Comparison of ENCODE assay signal across 8 cellular contexts in genomic region chr20:34363062-34364012, GRCh38. TPM values are rescaled to one million over a fixed set of nuclear protein-coding genes. Genes with fewer than 3 reads are reported as not detected.
DNase-seq lines count a peak whose midpoint lies in the region; ATAC-seq, FAIRE-seq and TF ChIP-seq lines count a peak whose summit lies in the region.

TSS of gene ITCH (plus strand) at chr20:34363273. CDS start at chr20:34393812, 30,539 bp downstream.

- TF ChIP-seq CTCF in adrenal gland (IDR thresholded peaks at IDR 0.05) (no peak), heart right ventricle (IDR thresholded peaks at IDR 0.05) (no peak), upper lobe of right lung (IDR thresholded peaks at IDR 0.05) (no peak)

- peak within 1 kb of the TSS; percentile 84 to 100 (median 99) for H3K4me3 Mint-ChIP-seq in T-cell

- no peaks in the 10 kb centered on the region for H3K9me3 Mint-ChIP-seq in T-cell

- DNase-seq in GM12891 (ENCODE audit: insufficient read length, low spot score) (peak; percentile 93), NCI-H1436 treated with DMSO at 0.1 percent for 48 hours (lab: John Stamatoyannopoulos, UW) (peak; percentile 44), T-cell (peak; percentile 74 to 93 (median 89)), adrenal gland (peak; percentile 93 to 99 (median 97)), heart right ventricle (peak; percentile 95 to 96), posterior vena cava (ENCODE audit: low spot score) (peak; percentile 99), upper lobe of right lung (peak; percentile 99)

- ATAC-seq in HG02840 (IDR thresholded peaks at IDR 0.05; ENCODE audit: low FRiP score, unreplicated experiment) = peak; percentile 86
- peak; percentile 99 to 100 (median 100) for ATAC-seq in T-cell (replicated peaks in 1 of 4)
- peak; percentile 99 to 100 (median 100) for ATAC-seq in heart right ventricle
- peak; percentile 99 for ATAC-seq in upper lobe of right lung

- TF ChIP-seq POLR2A in GM12891 (IDR thresholded peaks at IDR 0.05; ENCODE audit: low read depth, low read length) = peak; percentile 77
- peak; percentile 91 to 98 for TF ChIP-seq POLR2A in adrenal gland (IDR thresholded peaks at IDR 0.05)

- H3K27me3 ChIP-seq in adrenal gland = no peaks in the 10 kb centered on the region
- no peaks in the 10 kb centered on the region for H3K27me3 ChIP-seq in heart right ventricle
- no peaks in the 10 kb centered on the region for H3K27me3 ChIP-seq in upper lobe of right lung

- peaks cover 14% of the 10 kb centered on the region for H3K36me3 Mint-ChIP-seq in T-cell

- H3K27ac ChIP-seq in adrenal gland = peak within 1 kb of the TSS; percentile 61 to 98 (median 94)
- H3K27ac ChIP-seq in heart right ventricle = peak within 1 kb of the TSS; percentile 84 to 98 (median 96)
- H3K27ac ChIP-seq in upper lobe of right lung = peak within 1 kb of the TSS; percentile 95

- WGBS in adrenal gland, 4 donors = 0 to 1% (median 0%) methylated on average over 35 to 92 of the region's 92 CpGs
- WGBS in heart right ventricle, 2 donors = 1% methylated on average over 70 to 91 of the region's 92 CpGs

- H3K36me3 ChIP-seq in adrenal gland (replicated peaks in 1 of 2) (no peaks in the 10 kb centered on the region), heart right ventricle (peaks cover 0 to 5% (median 0%) of the 10 kb centered on the region in 9 donors), upper lobe of right lung (no peaks in the 10 kb centered on the region)

- peaks cover 39 to 49% (median 47%) of the 10 kb centered on the region in 3 donors for H3K4me1 Mint-ChIP-seq in T-cell

- H3K9me3 ChIP-seq in adrenal gland (replicated peaks in 1 of 3) = no peaks in the 10 kb centered on the region
- H3K9me3 ChIP-seq in heart right ventricle = no peaks in the 10 kb centered on the region
- no peaks in the 10 kb centered on the region for H3K9me3 ChIP-seq in upper lobe of right lung

- peak within 1 kb of the TSS; percentile 25 to 100 (median 55) for H3K4me3 ChIP-seq in adrenal gland
- peak within 1 kb of the TSS; percentile 59 to 97 (median 90) for H3K4me3 ChIP-seq in heart right ventricle
- H3K4me3 ChIP-seq in upper lobe of right lung = peak within 1 kb of the TSS; percentile 87

- intact Hi-C loops in adrenal gland (cut with DNase I) = no loop called here
- intact Hi-C loops in heart right ventricle (cut with DNase I) = no loop called here
- intact Hi-C loops in posterior vena cava (cut with DNase I) = no loop called here
- intact Hi-C loops in upper lobe of right lung (cut with DNase I) = no loop called here

- CTCF ChIA-PET in T-cell (lab: Charles Lee) = interaction anchor here (0.6 to 2.6 kb wide), 15 partner anchors 10 to 864 kb away, joined by 3 to 20 read pairs (median 3); partner anchors contain the start of genes AHCY (in 1 of the 2) and DYNLRB1 (in 1 of the 2)

- H3K27ac Mint-ChIP-seq in T-cell = peak within 1 kb of the TSS; percentile 99 to 100

- peak; percentile 89 for FAIRE-seq in GM12891 (lab: Jason Lieb, UNC)

- peaks cover 7 to 48% of the 10 kb centered on the region in 2 donors for H3K4me1 ChIP-seq in adrenal gland (replicated peaks in 1 of 2)
- H3K4me1 ChIP-seq in heart right ventricle = peaks cover 3 to 51% (median 40%) of the 10 kb centered on the region in 9 donors
- H3K4me1 ChIP-seq in upper lobe of right lung = peaks cover 35% of the 10 kb centered on the region

- H3K27me3 Mint-ChIP-seq in T-cell = no peaks in the 10 kb centered on the region

- POLR2A ChIA-PET in T-cell (lab: Charles Lee) = interaction anchor here (0.5 to 1.2 kb wide), 11 partner anchors 13 to 1958 kb away, joined by 3 to 7 read pairs (median 4); no protein-coding TSS in a partner anchor

TF ChIP-seq in GM12891, 5 proteins besides CTCF, POLR2A, EP300 and RAD21:
- no peak for TF ChIP-seq POU2F2 (IDR thresholded peaks at IDR 0.05; ENCODE audit: low read depth, low read length)
- TF ChIP-seq POLR2AphosphoS5 (IDR thresholded peaks at IDR 0.05; ENCODE audit: low read depth, low read length) = peak; percentile 58; the same call in 1 of the 2 replicates
- TF ChIP-seq SPI1 (IDR thresholded peaks at IDR 0.05; ENCODE audit: low read depth, low read length) = peak; percentile 52
- TF ChIP-seq TAF1 (IDR thresholded peaks at IDR 0.05; ENCODE audit: low read depth, low read length) = peak; percentile 58; the same call in 1 of the 2 replicates
TF ChIP-seq in GM12891: peak in this region for 3.

RNA-seq across cellular contexts. Expression of gene ITCH, which starts in this region (rescaled TPM):
- 9.5 TPM for polyA plus RNA-seq in GM12891 (2012; ENCODE audit: low read depth, missing spikeins)
- total RNA-seq in T-cell (10 to 100 TPM; 50.5 to 63.6 (median 53.3) TPM), adrenal gland (10 to 100 TPM; 32.3 to 67.6 (median 54.0) TPM), heart right ventricle (10 to 100 TPM; 34.1 to 47.5 (median 39.6) TPM), posterior vena cava (10 to 100 TPM; 51.8 to 64.8 TPM), upper lobe of right lung (65.6 TPM)
- polyA plus RNA-seq in adrenal gland (10 to 100 TPM in 1 of 3 donors, 1 to 10 TPM in 2; 5.8 to 46.3 (median 7.5) TPM), heart right ventricle (1 to 10 TPM; 6.7 to 7.7 TPM)

Comparison
In these comparisons a context has a peak if more than half of its experiments do, and no peak if none do; other contexts are left out.
1. Peak in every context shown above with its lines: DNase-seq, ATAC-seq, H3K4me3 ChIP-seq and H3K27ac ChIP-seq.
2. DNase-seq: peak in every context shown above with its lines; median percentile 99 in posterior vena cava; 99 in upper lobe of right lung; 97 in adrenal gland; 96 in heart right ventricle; 93 in GM12891; 89 in T-cell; 44 in NCI-H1436 treated with DMSO at 0.1 percent for 48 hours.